20 cellular contexts compared by ENCODE assay signal in the genomic region with DNA sequence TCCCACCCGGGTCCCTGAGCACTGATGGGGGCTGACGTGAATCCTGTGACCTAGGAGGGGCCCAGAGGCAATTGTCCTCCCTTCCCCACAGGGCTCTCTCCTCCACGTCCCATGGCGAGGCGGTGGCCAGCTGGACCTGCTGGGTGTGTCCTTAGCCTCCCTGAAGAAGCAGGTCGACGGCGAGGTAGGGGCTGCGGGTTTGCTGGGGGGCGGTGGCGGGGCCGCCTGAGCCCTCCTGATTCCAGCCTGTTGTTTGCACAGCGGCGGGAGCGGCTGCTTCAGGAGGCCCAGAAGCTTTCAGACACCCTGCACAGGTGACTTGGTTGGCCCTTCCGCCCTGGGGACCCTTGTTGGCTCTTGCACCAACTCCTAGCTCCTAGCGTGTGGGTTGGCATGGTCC. TPM values are rescaled to one million over a fixed set of nuclear protein-coding genes. Genes with fewer than 3 reads are reported as not detected.
DNase-seq lines count a peak whose midpoint lies in the region; ATAC-seq and TF ChIP-seq lines count a peak whose summit lies in the region.
"Had no signal": no experiment of that assay in that cellular context is flagged by ENCODE, and none has a peak within 500 bp of the region (broad histone marks: within the 10 kb centered on the region; RNA-seq: fewer than 3 reads in every experiment).

No MANE protein-coding gene starts in this region.

- H3K4me1 ChIP-seq in neural progenitor cell: peaks cover 7% of the 10 kb centered on the region

- TF ChIP-seq CTCF in neural progenitor cell (IDR thresholded peaks at IDR 0.05): no peak

- POLR2A ChIA-PET in activated CD4-positive, alpha-beta T cell treated with anti-CD3 and anti-CD28 coated beads, Interleukin-2, amount 10 ng/mL, durations not matched to agents 7 days and 5 days (lab: Charles Lee): no interaction called here

- H3K27me3 ChIP-seq in neural progenitor cell: no peaks in the 10 kb centered on the region
- H3K27me3 ChIP-seq: dorsolateral prefrontal cortex, MG63, thyroid gland had no signal

- no peaks in the 10 kb centered on the region for H3K9me3 ChIP-seq in neural progenitor cell (ENCODE audit: low read depth)
- H3K9me3 ChIP-seq: MG63, thyroid gland had no signal

- peaks cover 27% of the 10 kb centered on the region for H3K79me2 ChIP-seq in neural progenitor cell (ENCODE audit: low read depth)

- no peaks in the 10 kb centered on the region for H3K36me3 ChIP-seq in neural progenitor cell

- peak overlapping the region; percentile 64 for H3K4me3 Mint-ChIP-seq in activated CD4-positive, alpha-beta T cell treated with anti-CD3 and anti-CD28 coated beads, Interleukin-2, amount 10 ng/mL, durations not matched to agents 7 days and 5 days
- H3K4me3 Mint-ChIP-seq in IgD-negative memory B cell: peak overlapping the region; percentile 37 to 78 (median 52)
- H3K4me3 Mint-ChIP-seq in activated naive CD8-positive, alpha-beta T cell treated with anti-CD3 and anti-CD28 coated beads for 36 hours: peak overlapping the region; percentile 70
- H3K4me3 Mint-ChIP-seq in neural progenitor cell: peak overlapping the region; percentile 78

- H3K4me3 ChIP-seq in neural progenitor cell: no peak overlapping the region
- H3K4me3 ChIP-seq: thyroid gland had no signal

- H3K36me3 Mint-ChIP-seq in activated CD4-positive, alpha-beta T cell treated with anti-CD3 and anti-CD28 coated beads, Interleukin-2, amount 10 ng/mL, durations not matched to agents 7 days and 5 days (ENCODE audit: low read depth): peaks cover 9% of the 10 kb centered on the region
- H3K36me3 Mint-ChIP-seq in IgD-negative memory B cell (peaks cover 1% of the 10 kb centered on the region), neural progenitor cell (peaks cover 6% of the 10 kb centered on the region)
- peaks cover 8% of the 10 kb centered on the region for H3K36me3 Mint-ChIP-seq in activated naive CD8-positive, alpha-beta T cell treated with anti-CD3 and anti-CD28 coated beads for 36 hours

- no peaks in the 10 kb centered on the region for H3K9me3 Mint-ChIP-seq in activated CD4-positive, alpha-beta T cell treated with anti-CD3 and anti-CD28 coated beads, Interleukin-2, amount 10 ng/mL, durations not matched to agents 7 days and 5 days
- H3K9me3 Mint-ChIP-seq in IgD-negative memory B cell: no peaks in the 10 kb centered on the region
- no peaks in the 10 kb centered on the region for H3K9me3 Mint-ChIP-seq in activated naive CD8-positive, alpha-beta T cell treated with anti-CD3 and anti-CD28 coated beads for 36 hours
- H3K9me3 Mint-ChIP-seq in neural progenitor cell: no peaks in the 10 kb centered on the region

- H3K9ac ChIP-seq in neural progenitor cell: no peak overlapping the region

- no peak overlapping the region for H3K27ac Mint-ChIP-seq in activated CD4-positive, alpha-beta T cell treated with anti-CD3 and anti-CD28 coated beads, Interleukin-2, amount 10 ng/mL, durations not matched to agents 7 days and 5 days
- H3K27ac Mint-ChIP-seq in IgD-negative memory B cell: peak overlapping the region in 1 of 3 donors; percentile 71
- no peak overlapping the region for H3K27ac Mint-ChIP-seq in activated naive CD8-positive, alpha-beta T cell treated with anti-CD3 and anti-CD28 coated beads for 36 hours
- no peak overlapping the region for H3K27ac Mint-ChIP-seq in neural progenitor cell

- CTCF ChIA-PET in activated CD4-positive, alpha-beta T cell treated with anti-CD3 and anti-CD28 coated beads, Interleukin-2, amount 10 ng/mL, durations not matched to agents 7 days and 5 days (lab: Charles Lee): interaction anchor here (0.7 kb wide), 1 partner anchor 103 kb away, joined by 3 read pairs; no protein-coding TSS in a partner anchor

- no peaks in the 10 kb centered on the region for H3K27me3 Mint-ChIP-seq in activated CD4-positive, alpha-beta T cell treated with anti-CD3 and anti-CD28 coated beads, Interleukin-2, amount 10 ng/mL, durations not matched to agents 7 days and 5 days
- H3K27me3 Mint-ChIP-seq in IgD-negative memory B cell: no peaks in the 10 kb centered on the region
- no peaks in the 10 kb centered on the region for H3K27me3 Mint-ChIP-seq in activated naive CD8-positive, alpha-beta T cell treated with anti-CD3 and anti-CD28 coated beads for 36 hours
- H3K27me3 Mint-ChIP-seq in neural progenitor cell (ENCODE audit: insufficient read depth, low read depth): peaks cover 2% of the 10 kb centered on the region

- no peak overlapping the region for H2AFZ ChIP-seq in neural progenitor cell (replicated peaks)

- H3K27ac ChIP-seq in neural progenitor cell: no peak overlapping the region
- H3K27ac ChIP-seq: dorsolateral prefrontal cortex, thyroid gland, WERI-Rb-1 had no signal

- peaks cover 52% of the 10 kb centered on the region for H4K20me1 ChIP-seq in neural progenitor cell (ENCODE audit: low read depth)

- H3K4me2 ChIP-seq in neural progenitor cell: no peak overlapping the region

- peaks cover 17% of the 10 kb centered on the region for H3K4me1 Mint-ChIP-seq in activated CD4-positive, alpha-beta T cell treated with anti-CD3 and anti-CD28 coated beads, Interleukin-2, amount 10 ng/mL, durations not matched to agents 7 days and 5 days
- H3K4me1 Mint-ChIP-seq in IgD-negative memory B cell (peaks cover 0 to 4% (median 3%) of the 10 kb centered on the region in 3 donors), neural progenitor cell (peaks cover 5% of the 10 kb centered on the region)
- H3K4me1 Mint-ChIP-seq in activated naive CD8-positive, alpha-beta T cell treated with anti-CD3 and anti-CD28 coated beads for 36 hours: peaks cover 3% of the 10 kb centered on the region

- no peak for ATAC-seq in HG03045 (IDR thresholded peaks at IDR 0.05; ENCODE audit: unreplicated experiment)
- ATAC-seq: Panc1 had no signal

- H3F3A ChIP-seq in neural progenitor cell (ENCODE audit: low read depth): peaks cover 3% of the 10 kb centered on the region

- DNase-seq in activated CD4-positive, alpha-beta T cell treated with anti-CD3 and anti-CD28 coated beads, Interleukin-2, amount 10 ng/mL, durations not matched to agents 7 days and 5 days: no peak
- DNase-seq in activated CD4-positive, alpha-beta T cell treated with anti-CD3 and anti-CD28 coated beads, Interleukin-2, amount 50 U/mL, for 1 hour: no peak
- no peak for DNase-seq in activated naive CD8-positive, alpha-beta T cell treated with anti-CD3 and anti-CD28 coated beads for 36 hours
- DNase-seq in neural progenitor cell (ENCODE audit: low spot score) (no peak), DMS53 (lab: John Stamatoyannopoulos, UW) (no peak)
- no peak for DNase-seq in stimulated activated CD4-positive, alpha-beta T cell treated with anti-CD3 and anti-CD28 coated beads, Interleukin-1b, Interleukin-23, amount 100 ng/mL, for 48 hours
- DNase-seq: ACHN, dorsolateral prefrontal cortex, hippocampal formation, MG63, NCI-H1930, NCI-H524 treated with DMSO at 0.1 percent for 48 hours, thyroid gland, WERI-Rb-1 had no signal

RNA-seq across cellular contexts. Expression of a gene that starts 1.7 kb away (rescaled TPM):
- 100 to 1,000 TPM in 1 of 2 experiments, 10 to 100 TPM in 1; 85.9 to 111 TPM for total RNA-seq in activated CD4-positive, alpha-beta T cell treated with anti-CD3 and anti-CD28 coated beads, Interleukin-2, amount 10 ng/mL, durations not matched to agents 7 days and 5 days
- polyA plus RNA-seq in IgD-negative memory B cell: 4.9 TPM
- total RNA-seq in activated naive CD8-positive, alpha-beta T cell treated with anti-CD3 and anti-CD28 coated beads for 36 hours: 100 to 1,000 TPM in 1 of 2 experiments, 10 to 100 TPM in 1; 98.3 to 100 TPM
- total RNA-seq in neural progenitor cell (ENCODE audit: low replicate concordance): 35.6 and 124 TPM in 2 replicates

RNA-seq across cellular contexts. Expression of a gene that starts 1.9 kb away (rescaled TPM):
- total RNA-seq in activated CD4-positive, alpha-beta T cell treated with anti-CD3 and anti-CD28 coated beads, Interleukin-2, amount 10 ng/mL, durations not matched to agents 7 days and 5 days: 10 to 100 TPM; 25.4 to 26.1 TPM
- polyA plus RNA-seq in IgD-negative memory B cell: 39.5 TPM
- total RNA-seq in activated naive CD8-positive, alpha-beta T cell treated with anti-CD3 and anti-CD28 coated beads for 36 hours: 10 to 100 TPM; 41.8 to 42.3 TPM
- total RNA-seq in neural progenitor cell (ENCODE audit: low replicate concordance): 5.6 and 22.7 TPM in 2 replicates

RNA-seq across cellular contexts. Expression of a gene that starts 10.4 kb away (rescaled TPM):
- not detected for total RNA-seq in activated CD4-positive, alpha-beta T cell treated with anti-CD3 and anti-CD28 coated beads, Interleukin-2, amount 10 ng/mL, durations not matched to agents 7 days and 5 days
- polyA plus RNA-seq in IgD-negative memory B cell: not detected
- total RNA-seq in activated naive CD8-positive, alpha-beta T cell treated with anti-CD3 and anti-CD28 coated beads for 36 hours: not detected
- not detected in 2 replicates for total RNA-seq in neural progenitor cell (ENCODE audit: low replicate concordance)
- total RNA-seq: HT1080, mucosa of gallbladder, renal cortical epithelial cell, thyroid gland had no signal

RNA-seq across cellular contexts. Expression of a gene that starts 29.6 kb away (rescaled TPM):
- not detected for total RNA-seq in activated CD4-positive, alpha-beta T cell treated with anti-CD3 and anti-CD28 coated beads, Interleukin-2, amount 10 ng/mL, durations not matched to agents 7 days and 5 days
- not detected for polyA plus RNA-seq in IgD-negative memory B cell
- total RNA-seq in activated naive CD8-positive, alpha-beta T cell treated with anti-CD3 and anti-CD28 coated beads for 36 hours: not detected
- 0.82 and 1.2 TPM in 2 replicates for total RNA-seq in neural progenitor cell (ENCODE audit: low replicate concordance)
- total RNA-seq: HT1080, thyroid gland had no signal

RNA-seq across cellular contexts. Expression of a gene that starts 49.3 kb away (rescaled TPM):
- total RNA-seq in activated CD4-positive, alpha-beta T cell treated with anti-CD3 and anti-CD28 coated beads, Interleukin-2, amount 10 ng/mL, durations not matched to agents 7 days and 5 days: 10 to 100 TPM; 39.5 to 39.9 TPM
- polyA plus RNA-seq in IgD-negative memory B cell: 29.4 TPM
- total RNA-seq in activated naive CD8-positive, alpha-beta T cell treated with anti-CD3 and anti-CD28 coated beads for 36 hours: 10 to 100 TPM; 18.3 to 19.8 TPM
- total RNA-seq in neural progenitor cell (ENCODE audit: low replicate concordance): 20.5 and 38.2 TPM in 2 replicates
